Comparison of ENCODE assay signal across 18 cellular contexts in the genomic region with DNA sequence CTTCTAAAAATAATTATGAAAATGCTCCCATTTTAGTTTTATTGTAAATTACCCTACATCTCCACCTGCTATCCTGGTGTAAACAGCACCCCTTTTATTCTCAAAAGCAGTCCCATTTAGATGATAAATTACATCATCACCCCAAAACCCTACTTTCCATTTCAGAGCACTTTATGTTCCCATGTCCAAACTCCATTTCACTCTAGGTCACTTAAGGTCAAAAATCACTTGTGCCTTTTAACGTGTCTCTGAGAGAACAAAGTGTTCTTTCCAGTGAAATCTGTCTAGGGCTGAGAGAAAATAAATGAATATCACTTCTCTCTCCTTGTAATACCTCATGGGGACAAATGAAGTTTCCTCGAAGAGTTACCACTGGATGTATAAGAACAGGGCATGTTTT.
DNase-seq lines count a peak whose midpoint lies in the region; ATAC-seq, FAIRE-seq and TF ChIP-seq lines count a peak whose summit lies in the region.
"Had no signal": no experiment of that assay in that cellular context is flagged by ENCODE, and none has a peak within 500 bp of the region (broad histone marks: within the 10 kb centered on the region; RNA-seq: fewer than 3 reads in every experiment).

No MANE protein-coding gene starts in this region.

- no peaks in the 10 kb centered on the region for H3K9me3 ChIP-seq in small intestine (ENCODE audit: control insufficient read depth, low read depth)
- no peaks in the 10 kb centered on the region for H3K9me3 ChIP-seq in mammary epithelial cell (replicated peaks; ENCODE audit: insufficient read depth, low read length)

- CTCF ChIA-PET in mammary epithelial cell (lab: Charles Lee; ENCODE audit: low non-redundant PET), result no interaction called here

- H3K27me3 Mint-ChIP-seq in activated naive CD8-positive, alpha-beta T cell treated with anti-CD3 and anti-CD28 coated beads, Interleukin-2, amount 50 U/mL, for 24 hours, result no peaks in the 10 kb centered on the region
- H3K27me3 Mint-ChIP-seq in activated naive CD8-positive, alpha-beta T cell treated with anti-CD3 and anti-CD28 coated beads for 36 hours, result no peaks in the 10 kb centered on the region

- H3K36me3 Mint-ChIP-seq in activated naive CD8-positive, alpha-beta T cell treated with anti-CD3 and anti-CD28 coated beads, Interleukin-2, amount 50 U/mL, for 24 hours (ENCODE audit: low read depth), result peaks cover 23% of the 10 kb centered on the region
- peaks cover 12% of the 10 kb centered on the region for H3K36me3 Mint-ChIP-seq in activated naive CD8-positive, alpha-beta T cell treated with anti-CD3 and anti-CD28 coated beads for 36 hours

- H3K4me3 ChIP-seq in small intestine (ENCODE audit: low read depth in 1 of 2, low read length in 2 of 2) (no peak overlapping the region), mammary epithelial cell (replicated peaks in 1 of 3; ENCODE audit: insufficient read depth in 1 of 3, low read depth in 2 of 3, low read length in 3 of 3) (no peak overlapping the region)
- H3K4me3 ChIP-seq: PC-9 had no signal

- peaks cover 20% of the 10 kb centered on the region for H3K4me1 Mint-ChIP-seq in activated naive CD8-positive, alpha-beta T cell treated with anti-CD3 and anti-CD28 coated beads, Interleukin-2, amount 50 U/mL, for 24 hours
- no peaks in the 10 kb centered on the region for H3K4me1 Mint-ChIP-seq in activated naive CD8-positive, alpha-beta T cell treated with anti-CD3 and anti-CD28 coated beads for 36 hours

- H3K36me3 ChIP-seq in small intestine (ENCODE audit: control insufficient read depth in 2 of 2, insufficient read depth in 2 of 2, low read length in 2 of 2) (peaks cover 0 to 5% of the 10 kb centered on the region in 2 donors), mammary epithelial cell (ENCODE audit: insufficient read depth, low read length) (no peaks in the 10 kb centered on the region)

- no peak overlapping the region for H3K4me2 ChIP-seq in mammary epithelial cell (ENCODE audit: insufficient read depth, low read depth, low read length)
- H3K4me2 ChIP-seq: PC-9 had no signal

- intact Hi-C loops in posterior vena cava (cut with DNase I), result no loop called here
- intact Hi-C loops in mammary epithelial cell (cut with micrococcal nuclease), result no loop called here

- H3K27ac ChIP-seq in small intestine (ENCODE audit: low read depth in 1 of 2, low read length in 1 of 2), result no peak overlapping the region
- no peak overlapping the region for H3K27ac ChIP-seq in mammary epithelial cell (ENCODE audit: insufficient read depth, low read depth, low read length)
- H3K27ac ChIP-seq: PC-9 had no signal

- in situ Hi-C loops in mammary epithelial cell (cut with MboI; ENCODE audit: low sequenced_read_pairs in 2 of 2), result no loop called here

- no peak for FAIRE-seq in small intestine (lab: Jason Lieb, UNC)
- FAIRE-seq: GM18507, H54 had no signal

- TF ChIP-seq CTCF in mammary epithelial cell (conservative IDR thresholded peaks at IDR 0.05 in 1 of 2, IDR thresholded peaks at IDR 0.05 in 1 of 2; ENCODE audit: extremely low read depth in 1 of 2, insufficient read depth in 1 of 2, low read depth in 1 of 2, low read length in 2 of 2), result no peak

- no TSS peak for BruUV-seq in mammary epithelial cell (replicated peaks; lab: Mats Ljungman, UMichigan)

- no peaks in the 10 kb centered on the region for H4K20me1 ChIP-seq in mammary epithelial cell (ENCODE audit: insufficient read depth, low read length)

- DNase-seq in activated naive CD8-positive, alpha-beta T cell treated with anti-CD3 and anti-CD28 coated beads, Interleukin-2, amount 50 U/mL, for 24 hours, result no peak
- no peak for DNase-seq in activated naive CD8-positive, alpha-beta T cell treated with anti-CD3 and anti-CD28 coated beads for 36 hours
- DNase-seq in LHCN-M2 (ENCODE audit: low read depth), result peak; percentile 65
- no peak for DNase-seq in left lobe of liver (ENCODE audit: low spot score)
- peak; percentile 15 for DNase-seq in small intestine
- no peak for DNase-seq in NCI-H2029 treated with DMSO at 0.1 percent for 48 hours (lab: John Stamatoyannopoulos, UW)
- DNase-seq in posterior vena cava (ENCODE audit: low spot score), result no peak
- DNase-seq in mammary epithelial cell, result no peak
- DNase-seq: DMS53, Kasumi-1, NCI-H146, NCI-H2029, NCI-H446 treated with DMSO at 0.1 percent for 48 hours, NCI-H82, PC-9 had no signal

- ATAC-seq in activated naive CD8-positive, alpha-beta T cell treated with anti-CD3 and anti-CD28 coated beads, Interleukin-2, amount 50 U/mL, for 24 hours, result no peak
- peak; percentile 62 for ATAC-seq in left lobe of liver
- ATAC-seq: Right ventricle myocardium inferior had no signal

- no peaks in the 10 kb centered on the region for H3K9me3 Mint-ChIP-seq in activated naive CD8-positive, alpha-beta T cell treated with anti-CD3 and anti-CD28 coated beads, Interleukin-2, amount 50 U/mL, for 24 hours
- H3K9me3 Mint-ChIP-seq in activated naive CD8-positive, alpha-beta T cell treated with anti-CD3 and anti-CD28 coated beads for 36 hours, result no peaks in the 10 kb centered on the region

- dilution Hi-C loops in mammary epithelial cell (cut with HindIII; ENCODE audit: low sequenced_read_pairs), result no loop called here

- no peak overlapping the region for H3K4me3 Mint-ChIP-seq in activated naive CD8-positive, alpha-beta T cell treated with anti-CD3 and anti-CD28 coated beads, Interleukin-2, amount 50 U/mL, for 24 hours
- H3K4me3 Mint-ChIP-seq in activated naive CD8-positive, alpha-beta T cell treated with anti-CD3 and anti-CD28 coated beads for 36 hours, result no peak overlapping the region

- peak overlapping the region; percentile 50 for H3K27ac Mint-ChIP-seq in activated naive CD8-positive, alpha-beta T cell treated with anti-CD3 and anti-CD28 coated beads, Interleukin-2, amount 50 U/mL, for 24 hours
- no peak overlapping the region for H3K27ac Mint-ChIP-seq in activated naive CD8-positive, alpha-beta T cell treated with anti-CD3 and anti-CD28 coated beads for 36 hours

- 63 to 69% (median 63%) methylated on average over 2 of the region's 2 CpGs for WGBS in small intestine, 3 donors
- 100% methylated on average over 2 of the region's 2 CpGs for WGBS in mammary epithelial cell (ENCODE audit: low coverage, missing lambda C conversion rate)

- no peak overlapping the region for H3K9ac ChIP-seq in mammary epithelial cell (ENCODE audit: insufficient read depth, low read length)

- H3K27me3 ChIP-seq in small intestine (ENCODE audit: control insufficient read depth in 2 of 2, insufficient read depth in 2 of 2, low read length in 2 of 2), result no peaks in the 10 kb centered on the region
- no peaks in the 10 kb centered on the region for H3K27me3 ChIP-seq in mammary epithelial cell (ENCODE audit: insufficient read depth, low read length)

- H3K79me2 ChIP-seq in mammary epithelial cell (ENCODE audit: insufficient read depth, low read length), result no peaks in the 10 kb centered on the region

- H2AFZ ChIP-seq in mammary epithelial cell (ENCODE audit: low read depth, low read length), result no peak overlapping the region
- H2AFZ ChIP-seq: PC-9 had no signal

- no peaks in the 10 kb centered on the region for H3K4me1 ChIP-seq in small intestine (ENCODE audit: control insufficient read depth in 2 of 2, insufficient read depth in 1 of 2, low read depth in 1 of 2, low read length in 1 of 2)
- peaks cover 13% of the 10 kb centered on the region for H3K4me1 ChIP-seq in mammary epithelial cell (ENCODE audit: insufficient read depth, low read length)

Comparison
In these comparisons a context has a peak if more than half of its experiments do, and no peak if none do; other contexts are left out.
1. DNase-seq: peak in LHCN-M2 (single experiment) and small intestine (single experiment); none in activated naive CD8-positive, alpha-beta T cell treated with anti-CD3 and anti-CD28 coated beads, Interleukin-2, amount 50 U/mL, for 24 hours (single experiment), activated naive CD8-positive, alpha-beta T cell treated with anti-CD3 and anti-CD28 coated beads for 36 hours (single experiment), left lobe of liver (single experiment), NCI-H2029 treated with DMSO at 0.1 percent for 48 hours (single experiment), posterior vena cava (single experiment) and mammary epithelial cell (single experiment).